Comparison of ENCODE assay signal across 1 cellular context in the genomic region with DNA sequence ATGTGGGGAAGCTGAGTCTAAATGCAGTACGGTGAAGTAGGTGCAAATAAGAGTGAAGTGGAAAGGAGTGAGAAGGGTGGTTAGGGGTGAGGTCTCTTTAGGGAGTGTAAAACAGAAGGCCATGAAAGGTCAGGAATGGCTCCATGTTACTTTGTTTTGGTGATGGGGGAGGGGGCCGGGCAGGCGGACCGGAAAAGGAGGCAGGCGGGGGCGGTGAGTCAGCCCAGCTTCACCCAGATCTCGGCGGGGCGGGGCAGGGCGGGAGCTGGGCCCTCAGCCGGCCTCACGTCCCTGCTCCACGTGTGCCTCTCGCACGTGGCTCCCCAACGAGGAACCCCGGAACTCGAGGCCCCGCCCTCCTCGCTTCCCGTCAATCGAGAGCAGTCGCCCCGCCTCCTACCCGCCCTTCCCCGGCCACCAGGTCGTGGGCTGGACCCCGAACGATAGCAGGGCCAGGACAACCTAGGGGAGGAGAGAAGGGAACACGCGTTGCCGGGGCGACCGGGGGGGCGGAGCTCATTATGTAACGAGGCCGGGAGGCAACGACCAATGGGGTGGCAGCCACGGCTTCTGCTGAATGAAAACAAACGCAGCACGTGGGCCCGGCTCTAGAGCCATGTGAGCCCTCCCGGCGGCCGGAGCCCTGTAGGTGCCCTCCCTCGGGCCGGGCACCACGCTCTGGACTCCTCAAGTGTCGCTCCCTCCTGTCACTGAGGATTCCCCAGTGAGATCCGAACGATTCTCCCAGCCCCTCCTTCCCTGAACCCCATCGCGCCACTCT.
TF ChIP-seq lines count a peak whose summit lies in the region.

No MANE protein-coding gene starts in this region.

TF ChIP-seq in HepG2, 621 proteins besides CTCF, POLR2A, EP300 and RAD21 (continued from another document and continues in another):
- TF ChIP-seq, protein P1, sequence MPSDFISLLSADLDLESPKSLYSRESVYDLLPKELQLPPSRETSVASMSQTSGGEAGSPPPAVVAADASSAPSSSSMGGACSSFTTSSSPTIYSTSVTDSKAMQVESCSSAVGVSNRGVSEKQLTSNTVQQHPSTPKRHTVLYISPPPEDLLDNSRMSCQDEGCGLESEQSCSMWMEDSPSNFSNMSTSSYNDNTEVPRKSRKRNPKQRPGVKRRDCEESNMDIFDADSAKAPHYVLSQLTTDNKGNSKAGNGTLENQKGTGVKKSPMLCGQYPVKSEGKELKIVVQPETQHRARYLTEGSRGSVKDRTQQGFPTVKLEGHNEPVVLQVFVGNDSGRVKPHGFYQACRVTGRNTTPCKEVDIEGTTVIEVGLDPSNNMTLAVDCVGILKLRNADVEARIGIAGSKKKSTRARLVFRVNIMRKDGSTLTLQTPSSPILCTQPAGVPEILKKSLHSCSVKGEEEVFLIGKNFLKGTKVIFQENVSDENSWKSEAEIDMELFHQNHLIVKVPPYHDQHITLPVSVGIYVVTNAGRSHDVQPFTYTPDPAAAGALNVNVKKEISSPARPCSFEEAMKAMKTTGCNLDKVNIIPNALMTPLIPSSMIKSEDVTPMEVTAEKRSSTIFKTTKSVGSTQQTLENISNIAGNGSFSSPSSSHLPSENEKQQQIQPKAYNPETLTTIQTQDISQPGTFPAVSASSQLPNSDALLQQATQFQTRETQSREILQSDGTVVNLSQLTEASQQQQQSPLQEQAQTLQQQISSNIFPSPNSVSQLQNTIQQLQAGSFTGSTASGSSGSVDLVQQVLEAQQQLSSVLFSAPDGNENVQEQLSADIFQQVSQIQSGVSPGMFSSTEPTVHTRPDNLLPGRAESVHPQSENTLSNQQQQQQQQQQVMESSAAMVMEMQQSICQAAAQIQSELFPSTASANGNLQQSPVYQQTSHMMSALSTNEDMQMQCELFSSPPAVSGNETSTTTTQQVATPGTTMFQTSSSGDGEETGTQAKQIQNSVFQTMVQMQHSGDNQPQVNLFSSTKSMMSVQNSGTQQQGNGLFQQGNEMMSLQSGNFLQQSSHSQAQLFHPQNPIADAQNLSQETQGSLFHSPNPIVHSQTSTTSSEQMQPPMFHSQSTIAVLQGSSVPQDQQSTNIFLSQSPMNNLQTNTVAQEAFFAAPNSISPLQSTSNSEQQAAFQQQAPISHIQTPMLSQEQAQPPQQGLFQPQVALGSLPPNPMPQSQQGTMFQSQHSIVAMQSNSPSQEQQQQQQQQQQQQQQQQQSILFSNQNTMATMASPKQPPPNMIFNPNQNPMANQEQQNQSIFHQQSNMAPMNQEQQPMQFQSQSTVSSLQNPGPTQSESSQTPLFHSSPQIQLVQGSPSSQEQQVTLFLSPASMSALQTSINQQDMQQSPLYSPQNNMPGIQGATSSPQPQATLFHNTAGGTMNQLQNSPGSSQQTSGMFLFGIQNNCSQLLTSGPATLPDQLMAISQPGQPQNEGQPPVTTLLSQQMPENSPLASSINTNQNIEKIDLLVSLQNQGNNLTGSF (CRISPR knock-in tag; IDR thresholded peaks at IDR 0.05), result peak; percentile 55; the same call in 1 of the 2 replicates
- TF ChIP-seq ZNF274 (CRISPR knock-in tag; IDR thresholded peaks at IDR 0.05) (peak; percentile 95), NCOR1 (IDR thresholded peaks at IDR 0.05; ENCODE audit: borderline replicate concordance, low read length) (peak; percentile 55; the same call in 1 of the 2 replicates), POLR2G (IDR thresholded peaks at IDR 0.05; ENCODE audit: low read depth, low read length) (peak; percentile 63; the same call in 1 of the 2 replicates), GABPB1 (CRISPR knock-in tag; IDR thresholded peaks at IDR 0.05) (peak; percentile 95), ZMYM2 (CRISPR knock-in tag; IDR thresholded peaks at IDR 0.05) (peak; percentile 32; the same call in 1 of the 2 replicates), ZNF720 (CRISPR knock-in tag; IDR thresholded peaks at IDR 0.05) (no peak), YEATS2 (CRISPR knock-in tag; IDR thresholded peaks at IDR 0.05; ENCODE audit: borderline replicate concordance) (peak; percentile 80; the same call in 1 of the 2 replicates), ZNF761 (CRISPR knock-in tag; conservative IDR thresholded peaks at IDR 0.05) (peak; percentile 96; the same call in 1 of the 2 replicates), FOXA3 (CRISPR knock-in tag; IDR thresholded peaks at IDR 0.05) (peak; percentile 93), ZNF850 (CRISPR knock-in tag; conservative IDR thresholded peaks at IDR 0.05) (0 out of 2 replicates have a peak, but pooled peaks have one; percentile 78), ETV6 (CRISPR knock-in tag; conservative IDR thresholded peaks at IDR 0.05) (peak; percentile 92), CENPT (CRISPR knock-in tag; IDR thresholded peaks at IDR 0.05; ENCODE audit: low read depth) (no peak; the same call in 1 of the 2 replicates), ZNF335 (CRISPR knock-in tag; IDR thresholded peaks at IDR 0.05) (peak; percentile 91), FOSL1 (CRISPR knock-in tag; IDR thresholded peaks at IDR 0.05; ENCODE audit: borderline replicate concordance) (0 out of 2 replicates have a peak, but pooled peaks have one; percentile 68), ZSCAN12 (CRISPR knock-in tag; IDR thresholded peaks at IDR 0.05) (0 out of 2 replicates have a peak, but pooled peaks have one; percentile 60), NAIF1 (CRISPR knock-in tag; IDR thresholded peaks at IDR 0.05; ENCODE audit: borderline replicate concordance) (peak; percentile 91; the same call in 1 of the 2 replicates), PHF21A (CRISPR knock-in tag; IDR thresholded peaks at IDR 0.05) (peak; percentile 82), ZBTB20 (CRISPR knock-in tag; IDR thresholded peaks at IDR 0.05; ENCODE audit: borderline replicate concordance, low read depth) (peak; percentile 97), NR3C1 (CRISPR knock-in tag; IDR thresholded peaks at IDR 0.05) (no peak), MEIS1 (CRISPR knock-in tag; IDR thresholded peaks at IDR 0.05; ENCODE audit: borderline replicate concordance) (peak; percentile 92)
- TF ChIP-seq, protein P2, sequence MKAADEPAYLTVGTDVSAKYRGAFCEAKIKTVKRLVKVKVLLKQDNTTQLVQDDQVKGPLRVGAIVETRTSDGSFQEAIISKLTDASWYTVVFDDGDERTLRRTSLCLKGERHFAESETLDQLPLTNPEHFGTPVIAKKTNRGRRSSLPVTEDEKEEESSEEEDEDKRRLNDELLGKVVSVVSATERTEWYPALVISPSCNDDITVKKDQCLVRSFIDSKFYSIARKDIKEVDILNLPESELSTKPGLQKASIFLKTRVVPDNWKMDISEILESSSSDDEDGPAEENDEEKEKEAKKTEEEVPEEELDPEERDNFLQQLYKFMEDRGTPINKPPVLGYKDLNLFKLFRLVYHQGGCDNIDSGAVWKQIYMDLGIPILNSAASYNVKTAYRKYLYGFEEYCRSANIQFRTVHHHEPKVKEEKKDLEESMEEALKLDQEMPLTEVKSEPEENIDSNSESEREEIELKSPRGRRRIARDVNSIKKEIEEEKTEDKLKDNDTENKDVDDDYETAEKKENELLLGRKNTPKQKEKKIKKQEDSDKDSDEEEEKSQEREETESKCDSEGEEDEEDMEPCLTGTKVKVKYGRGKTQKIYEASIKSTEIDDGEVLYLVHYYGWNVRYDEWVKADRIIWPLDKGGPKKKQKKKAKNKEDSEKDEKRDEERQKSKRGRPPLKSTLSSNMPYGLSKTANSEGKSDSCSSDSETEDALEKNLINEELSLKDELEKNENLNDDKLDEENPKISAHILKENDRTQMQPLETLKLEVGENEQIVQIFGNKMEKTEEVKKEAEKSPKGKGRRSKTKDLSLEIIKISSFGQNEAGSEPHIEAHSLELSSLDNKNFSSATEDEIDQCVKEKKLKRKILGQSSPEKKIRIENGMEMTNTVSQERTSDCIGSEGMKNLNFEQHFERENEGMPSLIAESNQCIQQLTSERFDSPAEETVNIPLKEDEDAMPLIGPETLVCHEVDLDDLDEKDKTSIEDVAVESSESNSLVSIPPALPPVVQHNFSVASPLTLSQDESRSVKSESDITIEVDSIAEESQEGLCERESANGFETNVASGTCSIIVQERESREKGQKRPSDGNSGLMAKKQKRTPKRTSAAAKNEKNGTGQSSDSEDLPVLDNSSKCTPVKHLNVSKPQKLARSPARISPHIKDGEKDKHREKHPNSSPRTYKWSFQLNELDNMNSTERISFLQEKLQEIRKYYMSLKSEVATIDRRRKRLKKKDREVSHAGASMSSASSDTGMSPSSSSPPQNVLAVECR (CRISPR knock-in tag; IDR thresholded peaks at IDR 0.05; ENCODE audit: borderline replicate concordance), result peak; percentile 100
- TF ChIP-seq, protein P3, sequence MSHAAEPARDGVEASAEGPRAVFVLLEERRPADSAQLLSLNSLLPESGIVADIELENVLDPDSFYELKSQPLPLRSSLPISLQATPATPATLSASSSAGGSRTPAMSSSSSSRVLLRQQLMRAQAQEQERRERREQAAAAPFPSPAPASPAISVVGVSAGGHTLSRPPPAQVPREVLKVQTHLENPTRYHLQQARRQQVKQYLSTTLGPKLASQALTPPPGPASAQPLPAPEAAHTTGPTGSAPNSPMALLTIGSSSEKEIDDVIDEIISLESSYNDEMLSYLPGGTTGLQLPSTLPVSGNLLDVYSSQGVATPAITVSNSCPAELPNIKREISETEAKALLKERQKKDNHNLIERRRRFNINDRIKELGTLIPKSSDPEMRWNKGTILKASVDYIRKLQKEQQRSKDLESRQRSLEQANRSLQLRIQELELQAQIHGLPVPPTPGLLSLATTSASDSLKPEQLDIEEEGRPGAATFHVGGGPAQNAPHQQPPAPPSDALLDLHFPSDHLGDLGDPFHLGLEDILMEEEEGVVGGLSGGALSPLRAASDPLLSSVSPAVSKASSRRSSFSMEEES (CRISPR knock-in tag; IDR thresholded peaks at IDR 0.05), result peak; percentile 99
- TF ChIP-seq, protein P4, sequence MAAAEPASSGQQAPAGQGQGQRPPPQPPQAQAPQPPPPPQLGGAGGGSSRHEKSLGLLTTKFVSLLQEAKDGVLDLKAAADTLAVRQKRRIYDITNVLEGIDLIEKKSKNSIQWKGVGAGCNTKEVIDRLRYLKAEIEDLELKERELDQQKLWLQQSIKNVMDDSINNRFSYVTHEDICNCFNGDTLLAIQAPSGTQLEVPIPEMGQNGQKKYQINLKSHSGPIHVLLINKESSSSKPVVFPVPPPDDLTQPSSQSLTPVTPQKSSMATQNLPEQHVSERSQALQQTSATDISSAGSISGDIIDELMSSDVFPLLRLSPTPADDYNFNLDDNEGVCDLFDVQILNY (CRISPR knock-in tag; conservative IDR thresholded peaks at IDR 0.05), result peak; percentile 78; the same call in 1 of the 2 replicates
- TF ChIP-seq, protein P5, sequence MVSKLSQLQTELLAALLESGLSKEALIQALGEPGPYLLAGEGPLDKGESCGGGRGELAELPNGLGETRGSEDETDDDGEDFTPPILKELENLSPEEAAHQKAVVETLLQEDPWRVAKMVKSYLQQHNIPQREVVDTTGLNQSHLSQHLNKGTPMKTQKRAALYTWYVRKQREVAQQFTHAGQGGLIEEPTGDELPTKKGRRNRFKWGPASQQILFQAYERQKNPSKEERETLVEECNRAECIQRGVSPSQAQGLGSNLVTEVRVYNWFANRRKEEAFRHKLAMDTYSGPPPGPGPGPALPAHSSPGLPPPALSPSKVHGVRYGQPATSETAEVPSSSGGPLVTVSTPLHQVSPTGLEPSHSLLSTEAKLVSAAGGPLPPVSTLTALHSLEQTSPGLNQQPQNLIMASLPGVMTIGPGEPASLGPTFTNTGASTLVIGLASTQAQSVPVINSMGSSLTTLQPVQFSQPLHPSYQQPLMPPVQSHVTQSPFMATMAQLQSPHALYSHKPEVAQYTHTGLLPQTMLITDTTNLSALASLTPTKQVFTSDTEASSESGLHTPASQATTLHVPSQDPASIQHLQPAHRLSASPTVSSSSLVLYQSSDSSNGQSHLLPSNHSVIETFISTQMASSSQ (IDR thresholded peaks at IDR 0.05; ENCODE audit: low read depth), result peak; percentile 62; the same call in 1 of the 2 replicates
- TF ChIP-seq, protein P5 (CRISPR knock-in tag; IDR thresholded peaks at IDR 0.05; ENCODE audit: borderline replicate concordance), result peak; percentile 91; the same call in 1 of the 2 replicates
- TF ChIP-seq, protein P6, sequence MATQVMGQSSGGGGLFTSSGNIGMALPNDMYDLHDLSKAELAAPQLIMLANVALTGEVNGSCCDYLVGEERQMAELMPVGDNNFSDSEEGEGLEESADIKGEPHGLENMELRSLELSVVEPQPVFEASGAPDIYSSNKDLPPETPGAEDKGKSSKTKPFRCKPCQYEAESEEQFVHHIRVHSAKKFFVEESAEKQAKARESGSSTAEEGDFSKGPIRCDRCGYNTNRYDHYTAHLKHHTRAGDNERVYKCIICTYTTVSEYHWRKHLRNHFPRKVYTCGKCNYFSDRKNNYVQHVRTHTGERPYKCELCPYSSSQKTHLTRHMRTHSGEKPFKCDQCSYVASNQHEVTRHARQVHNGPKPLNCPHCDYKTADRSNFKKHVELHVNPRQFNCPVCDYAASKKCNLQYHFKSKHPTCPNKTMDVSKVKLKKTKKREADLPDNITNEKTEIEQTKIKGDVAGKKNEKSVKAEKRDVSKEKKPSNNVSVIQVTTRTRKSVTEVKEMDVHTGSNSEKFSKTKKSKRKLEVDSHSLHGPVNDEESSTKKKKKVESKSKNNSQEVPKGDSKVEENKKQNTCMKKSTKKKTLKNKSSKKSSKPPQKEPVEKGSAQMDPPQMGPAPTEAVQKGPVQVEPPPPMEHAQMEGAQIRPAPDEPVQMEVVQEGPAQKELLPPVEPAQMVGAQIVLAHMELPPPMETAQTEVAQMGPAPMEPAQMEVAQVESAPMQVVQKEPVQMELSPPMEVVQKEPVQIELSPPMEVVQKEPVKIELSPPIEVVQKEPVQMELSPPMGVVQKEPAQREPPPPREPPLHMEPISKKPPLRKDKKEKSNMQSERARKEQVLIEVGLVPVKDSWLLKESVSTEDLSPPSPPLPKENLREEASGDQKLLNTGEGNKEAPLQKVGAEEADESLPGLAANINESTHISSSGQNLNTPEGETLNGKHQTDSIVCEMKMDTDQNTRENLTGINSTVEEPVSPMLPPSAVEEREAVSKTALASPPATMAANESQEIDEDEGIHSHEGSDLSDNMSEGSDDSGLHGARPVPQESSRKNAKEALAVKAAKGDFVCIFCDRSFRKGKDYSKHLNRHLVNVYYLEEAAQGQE (IDR thresholded peaks at IDR 0.05; ENCODE audit: borderline replicate concordance in 1 of 2, low read depth in 1 of 2, low read length in 2 of 2), result peak in 1 of 2 experiments; percentile 57; a peak in 1 of 4 replicates
- TF ChIP-seq, protein P7, sequence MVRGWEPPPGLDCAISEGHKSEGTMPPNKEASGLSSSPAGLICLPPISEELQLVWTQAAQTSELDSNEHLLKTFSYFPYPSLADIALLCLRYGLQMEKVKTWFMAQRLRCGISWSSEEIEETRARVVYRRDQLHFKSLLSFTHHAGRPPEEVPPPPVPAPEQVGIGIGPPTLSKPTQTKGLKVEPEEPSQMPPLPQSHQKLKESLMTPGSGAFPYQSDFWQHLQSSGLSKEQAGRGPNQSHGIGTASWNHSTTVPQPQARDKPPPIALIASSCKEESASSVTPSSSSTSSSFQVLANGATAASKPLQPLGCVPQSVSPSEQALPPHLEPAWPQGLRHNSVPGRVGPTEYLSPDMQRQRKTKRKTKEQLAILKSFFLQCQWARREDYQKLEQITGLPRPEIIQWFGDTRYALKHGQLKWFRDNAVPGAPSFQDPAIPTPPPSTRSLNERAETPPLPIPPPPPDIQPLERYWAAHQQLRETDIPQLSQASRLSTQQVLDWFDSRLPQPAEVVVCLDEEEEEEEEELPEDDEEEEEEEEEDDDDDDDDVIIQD (CRISPR knock-in tag; IDR thresholded peaks at IDR 0.05; ENCODE audit: low read depth), result peak; percentile 93
